Comparison of ENCODE assay signal across 1 cellular context in the genomic region with DNA sequence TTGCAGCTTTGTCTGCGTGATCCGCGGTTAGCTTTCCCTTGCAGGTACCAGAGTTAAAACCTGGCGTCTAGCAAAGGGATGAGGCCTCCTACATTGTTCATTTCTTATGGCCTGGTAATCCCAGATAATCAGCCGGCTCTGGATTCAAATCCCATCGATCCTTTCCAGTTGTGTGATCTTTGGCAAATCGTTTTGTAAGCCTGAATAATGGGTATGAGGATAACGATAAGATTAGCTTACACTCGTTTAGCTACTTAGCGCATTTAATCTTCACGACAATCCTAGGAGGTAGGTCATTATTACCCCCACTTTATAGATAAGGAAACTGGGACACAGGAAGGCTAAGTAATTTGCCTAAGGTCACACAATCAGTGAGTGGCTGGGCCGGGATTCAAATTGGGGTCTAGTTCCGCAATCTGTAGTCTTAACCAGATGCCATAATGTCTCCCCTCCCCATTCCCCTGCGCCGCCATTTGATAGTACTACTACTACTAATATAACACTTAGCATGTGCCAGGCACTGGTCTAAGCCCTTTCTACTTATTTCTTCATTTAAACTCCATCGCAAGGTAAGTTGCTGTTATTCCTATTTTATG.
TF ChIP-seq lines count a peak whose summit lies in the region.

No MANE protein-coding gene starts in this region.

TF ChIP-seq in WTC11, 78 proteins besides CTCF, POLR2A, EP300 and RAD21 (continued from another document):
- TF ChIP-seq, protein P1, sequence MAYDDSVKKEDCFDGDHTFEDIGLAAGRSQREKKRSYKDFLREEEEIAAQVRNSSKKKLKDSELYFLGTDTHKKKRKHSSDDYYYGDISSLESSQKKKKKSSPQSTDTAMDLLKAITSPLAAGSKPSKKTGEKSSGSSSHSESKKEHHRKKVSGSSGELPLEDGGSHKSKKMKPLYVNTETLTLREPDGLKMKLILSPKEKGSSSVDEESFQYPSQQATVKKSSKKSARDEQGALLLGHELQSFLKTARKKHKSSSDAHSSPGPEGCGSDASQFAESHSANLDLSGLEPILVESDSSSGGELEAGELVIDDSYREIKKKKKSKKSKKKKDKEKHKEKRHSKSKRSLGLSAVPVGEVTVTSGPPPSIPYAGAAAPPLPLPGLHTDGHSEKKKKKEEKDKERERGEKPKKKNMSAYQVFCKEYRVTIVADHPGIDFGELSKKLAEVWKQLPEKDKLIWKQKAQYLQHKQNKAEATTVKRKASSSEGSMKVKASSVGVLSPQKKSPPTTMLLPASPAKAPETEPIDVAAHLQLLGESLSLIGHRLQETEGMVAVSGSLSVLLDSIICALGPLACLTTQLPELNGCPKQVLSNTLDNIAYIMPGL (CRISPR knock-in tag; IDR thresholded peaks at IDR 0.05), result no peak
- TF ChIP-seq ZNF396 (CRISPR knock-in tag; IDR thresholded peaks at IDR 0.05; ENCODE audit: borderline replicate concordance) (no peak), MXD4 (CRISPR knock-in tag; IDR thresholded peaks at IDR 0.05; ENCODE audit: borderline replicate concordance) (no peak), CBFB (CRISPR knock-in tag; IDR thresholded peaks at IDR 0.05; ENCODE audit: low read depth) (no peak), NFE2L1 (CRISPR knock-in tag; IDR thresholded peaks at IDR 0.05) (no peak), ZNF416 (CRISPR knock-in tag; IDR thresholded peaks at IDR 0.05) (no peak)
TF ChIP-seq in WTC11: peak in this region for 0.
